ENCODE assay signal across 20 cellular contexts in the genomic region with DNA sequence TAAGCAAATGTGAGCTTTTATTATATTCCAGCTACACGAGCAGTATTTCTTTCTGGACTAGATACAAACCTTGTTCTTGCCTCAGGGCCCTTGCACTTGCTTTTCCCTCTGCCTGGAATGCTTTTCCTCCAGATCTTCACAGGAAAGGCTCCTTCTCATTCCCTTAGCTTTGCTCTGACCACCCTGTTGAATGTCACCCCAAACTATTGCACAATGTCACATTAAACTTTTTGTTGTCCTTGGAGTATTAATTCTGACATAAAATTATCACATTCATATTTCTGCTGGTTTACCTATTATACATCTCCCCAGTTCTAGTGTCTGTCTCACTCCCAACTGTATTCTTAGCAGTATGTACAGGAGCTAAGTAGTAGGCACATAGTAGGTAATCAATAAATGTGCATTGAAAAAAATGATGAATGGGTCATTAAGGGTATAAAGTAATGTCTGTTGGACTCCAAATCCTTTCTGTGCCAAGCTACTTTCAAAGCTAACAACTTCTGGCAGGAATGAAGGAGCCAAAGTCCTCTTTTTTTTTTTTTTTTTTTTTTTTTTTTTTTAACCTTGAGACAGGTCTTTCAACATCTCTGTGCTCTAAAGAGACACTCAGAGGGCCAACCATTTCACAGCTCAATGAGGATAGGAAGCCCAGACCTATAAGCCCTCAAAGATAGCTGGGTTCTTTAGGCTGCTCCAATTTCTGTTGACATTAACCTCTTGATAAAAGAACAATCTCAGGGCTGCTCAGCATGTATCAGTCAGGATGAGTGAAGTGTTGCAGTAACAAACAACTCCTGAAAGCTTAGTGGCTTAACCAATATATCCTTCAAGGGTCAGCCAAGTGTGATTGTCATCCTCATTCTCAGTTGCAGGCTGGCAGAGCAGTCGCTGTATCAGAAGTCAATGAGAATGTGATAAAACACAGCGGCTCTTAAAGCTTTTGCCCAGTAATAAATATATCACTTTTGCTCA.
A peak's percentile ranks its signal among the peaks of the same experiment; 100 is the strongest.
DNase-seq lines count a peak whose midpoint lies in the region; ATAC-seq, FAIRE-seq and TF ChIP-seq lines count a peak whose summit lies in the region.
"Had no signal": no experiment of that assay in that cellular context is flagged by ENCODE, and none has a peak within 500 bp of the region (broad histone marks: within the 10 kb centered on the region; RNA-seq: fewer than 3 reads in every experiment).

No MANE protein-coding gene starts in this region.

- H4K20me1 ChIP-seq in HepG2 (ENCODE audit: insufficient read depth, low read length) (no peaks in the 10 kb centered on the region), GM23248 (ENCODE audit: insufficient read depth) (no peaks in the 10 kb centered on the region)

- intact Hi-C loops in body of pancreas (cut with DNase I) (no loop called here), HepG2 (cut with micrococcal nuclease; ENCODE audit: unreplicated experiment) (no loop called here), pancreas (cut with DNase I) (no loop called here), ascending aorta (cut with DNase I) (no loop called here)

- H3K36me3 ChIP-seq in body of pancreas (replicated peaks in 1 of 2; ENCODE audit: insufficient read depth in 1 of 2, low read depth in 2 of 2) (no peaks in the 10 kb centered on the region), HepG2 (replicated peaks in 1 of 2; ENCODE audit: control insufficient read depth in 1 of 2, insufficient read depth in 2 of 2, low read length in 2 of 2) (no peaks in the 10 kb centered on the region), pancreas (no peaks in the 10 kb centered on the region), GM23248 (ENCODE audit: low read depth) (no peaks in the 10 kb centered on the region), ascending aorta (no peaks in the 10 kb centered on the region)
- H3K36me3 ChIP-seq: HAP-1 had no signal

- no peak for TF ChIP-seq RAD21 in HepG2 (CRISPR knock-in tag; IDR thresholded peaks at IDR 0.05)

- H3K9me2 ChIP-seq in GM23248 (ENCODE audit: insufficient read depth) = no peaks in the 10 kb centered on the region

- POLR2A ChIA-PET in HepG2 (lab: Yijun Ruan, JAX) = interaction anchor here (0.6 to 1.4 kb wide), 3 partner anchors 14 to 424 kb away, joined by 3 to 7 read pairs (median 4); partner anchors contain the start of gene TBX3

- no peak for TF ChIP-seq CTCF in body of pancreas (IDR thresholded peaks at IDR 0.05)
- TF ChIP-seq CTCF in HepG2 (CRISPR knock-in tag; IDR thresholded peaks at IDR 0.05) = no peak
- TF ChIP-seq CTCF in pancreas (IDR thresholded peaks at IDR 0.05) = no peak
- no peak for TF ChIP-seq CTCF in ascending aorta (IDR thresholded peaks at IDR 0.05)

- peak; percentile 33 for ATAC-seq in body of pancreas
- peak; percentile 44 for ATAC-seq in HepG2
- ATAC-seq in pancreas = peak in 3 of 4 donors; percentile 55 to 84 (median 70)
- ATAC-seq: GM12878 had no signal

- in situ Hi-C loops in HepG2 (cut with HindIII; ENCODE audit: extremely low pct_ligation_motif_present, low pct_unique_long_range_greater_than_20kb) (no loop called here), GM23248 (cut with MboI) (no loop called here)

- H3K4me2 ChIP-seq in HepG2 (ENCODE audit: low read depth, low read length) (no peak overlapping the region), GM23248 (ENCODE audit: unreplicated experiment) (no peak overlapping the region)

- H3K9me3 ChIP-seq in body of pancreas = no peaks in the 10 kb centered on the region
- H3K9me3 ChIP-seq in HepG2 (ENCODE audit: low read length) = no peaks in the 10 kb centered on the region
- H3K9me3 ChIP-seq in pancreas = no peaks in the 10 kb centered on the region
- H3K9me3 ChIP-seq in GM23248 (ENCODE audit: low read depth) = no peaks in the 10 kb centered on the region
- no peaks in the 10 kb centered on the region for H3K9me3 ChIP-seq in ascending aorta
- H3K9me3 ChIP-seq: Caco-2, HAP-1 had no signal

- H3K4me1 ChIP-seq in body of pancreas (peaks cover 13% of the 10 kb centered on the region), HepG2 (ENCODE audit: insufficient read depth, low read length) (peaks cover 11% of the 10 kb centered on the region), pancreas (no peaks in the 10 kb centered on the region), GM23248 (ENCODE audit: insufficient read depth) (no peaks in the 10 kb centered on the region), ascending aorta (no peaks in the 10 kb centered on the region)
- H3K4me1 ChIP-seq: Caco-2, HAP-1 had no signal

- TF ChIP-seq POLR2A in body of pancreas (IDR thresholded peaks at IDR 0.05) (no peak), HepG2 (IDR thresholded peaks at IDR 0.05; ENCODE audit: insufficient read depth in 1 of 2, low read depth in 2 of 2, low read length in 2 of 2) (no peak)

- FAIRE-seq in HepG2 (lab: Jason Lieb, UNC) = no peak
- no peak for FAIRE-seq in pancreas (lab: Jason Lieb, UNC)
- FAIRE-seq: G401.6, GM12878, GM19239, H54 had no signal

- no peak for TF ChIP-seq EP300 in HepG2 (IDR thresholded peaks at IDR 0.05; ENCODE audit: low read depth in 2 of 2, low read length in 2 of 2)
- no peak for TF ChIP-seq EP300 in HepG2 (CRISPR knock-in tag; IDR thresholded peaks at IDR 0.05; ENCODE audit: borderline replicate concordance)

- H2AFZ ChIP-seq in HepG2 (ENCODE audit: low read length) (no peak overlapping the region), GM23248 (no peak overlapping the region)

- DNase-seq in amniotic epithelial cell (ENCODE audit: low read depth) = peak; percentile 11
- no peak for DNase-seq in body of pancreas
- no peak for DNase-seq in HepG2 (ENCODE audit: low spot score)
- no peak for DNase-seq in pancreas
- DNase-seq in GM23248 = no peak
- DNase-seq in activated gamma-delta T cell (lab: John Stamatoyannopoulos, UW) = no peak
- DNase-seq in NCI-H1092 treated with DMSO at 0.1 percent for 48 hours (lab: John Stamatoyannopoulos, UW) = no peak
- DNase-seq in ascending aorta (ENCODE audit: low spot score in 2 of 2) = no peak
- DNase-seq: C1 segment of cervical spinal cord; Caco-2; CD4-positive, alpha-beta memory T cell; DMS153; DND-41; GOT3; HFFc6 had no signal

- no TSS peak for BruUV-seq in HepG2 (replicated peaks; lab: Mats Ljungman, UMichigan)

- H3F3A ChIP-seq in GM23248 (ENCODE audit: insufficient read depth) = no peaks in the 10 kb centered on the region; the same call in 1 of the 2 replicates

- no peaks in the 10 kb centered on the region for H3K27me3 ChIP-seq in body of pancreas
- H3K27me3 ChIP-seq in HepG2 (ENCODE audit: control insufficient read depth in 1 of 2, insufficient read depth in 2 of 2, low read length in 2 of 2) = no peaks in the 10 kb centered on the region; a peak in 1 of 5 replicates
- no peaks in the 10 kb centered on the region for H3K27me3 ChIP-seq in pancreas
- no peaks in the 10 kb centered on the region for H3K27me3 ChIP-seq in GM23248 (replicated peaks; ENCODE audit: insufficient read depth)
- H3K27me3 ChIP-seq in ascending aorta = no peaks in the 10 kb centered on the region

- H3K79me2 ChIP-seq in HepG2 (ENCODE audit: insufficient read depth, low read length) (no peaks in the 10 kb centered on the region), GM23248 (ENCODE audit: insufficient read depth) (no peaks in the 10 kb centered on the region)

- no peak overlapping the region for H3K4me3 ChIP-seq in body of pancreas
- no peak overlapping the region for H3K4me3 ChIP-seq in HepG2 (replicated peaks in 1 of 3; ENCODE audit: insufficient read depth in 1 of 3, low read depth in 2 of 3, low read length in 3 of 3)
- no peak overlapping the region for H3K4me3 ChIP-seq in pancreas
- H3K4me3 ChIP-seq in GM23248 = no peak overlapping the region
- no peak overlapping the region for H3K4me3 ChIP-seq in ascending aorta
- H3K4me3 ChIP-seq: GM12878, HAP-1 had no signal

- CTCF ChIA-PET in HepG2 (lab: Yijun Ruan, JAX; ENCODE audit: low intra/inter-chr PET ratio, low total read pairs) = no interaction called here

- H3K9ac ChIP-seq in HepG2 (ENCODE audit: insufficient read depth, low read depth, low read length) = no peak overlapping the region
- no peak overlapping the region for H3K9ac ChIP-seq in GM23248

- H3K27ac ChIP-seq in body of pancreas (no peak overlapping the region), HepG2 (ENCODE audit: extremely low read length, insufficient read depth, low read length) (no peak overlapping the region), pancreas (no peak overlapping the region), GM23248 (no peak overlapping the region), ascending aorta (no peak overlapping the region)

- 57 to 68% methylated on average over 3 of the region's 3 CpGs for WGBS in body of pancreas, 2 donors
- 64% methylated on average over 3 of the region's 3 CpGs for WGBS in HepG2 (ENCODE audit: low lambda C conversion rate)
- 68 to 73% methylated on average over 3 of the region's 3 CpGs for WGBS in pancreas, 2 donors
- WGBS in GM23248 (ENCODE audit: low coverage in 1 of 2, low lambda C conversion rate in 2 of 2, missing lambda C conversion rate in 2 of 2), 2 experiments = 74 to 85% methylated on average over 3 of the region's 3 CpGs

TF ChIP-seq in HepG2, 621 proteins besides CTCF, POLR2A, EP300 and RAD21 (continues in another document):
- no peak for TF ChIP-seq PATZ1 (CRISPR knock-in tag; IDR thresholded peaks at IDR 0.05)
- no peak for TF ChIP-seq ZNF234 (CRISPR knock-in tag; conservative IDR thresholded peaks at IDR 0.05)
- TF ChIP-seq HNF4A (CRISPR knock-in tag; IDR thresholded peaks at IDR 0.05) = peak; percentile 19; the same call in 1 of the 2 replicates
- no peak for TF ChIP-seq ZFYVE20 (CRISPR knock-in tag; IDR thresholded peaks at IDR 0.05; ENCODE audit: borderline replicate concordance, low read depth)
- TF ChIP-seq ZNF24 (IDR thresholded peaks at IDR 0.05) = no peak
- no peak for TF ChIP-seq ZNF143 (CRISPR knock-in tag; IDR thresholded peaks at IDR 0.05)
- TF ChIP-seq ZNF160 (CRISPR knock-in tag; IDR thresholded peaks at IDR 0.05) = no peak
- TF ChIP-seq ZNF547 (CRISPR knock-in tag; IDR thresholded peaks at IDR 0.05) = no peak
- TF ChIP-seq FLYWCH1 (CRISPR knock-in tag; IDR thresholded peaks at IDR 0.05) = no peak
- TF ChIP-seq CEBPB (IDR thresholded peaks at IDR 0.05; ENCODE audit: borderline replicate concordance, low read depth, low read length) = peak; percentile 74; the same call in 1 of the 2 replicates
